ENCODE assay signal across 8 cellular contexts in the genomic region with DNA sequence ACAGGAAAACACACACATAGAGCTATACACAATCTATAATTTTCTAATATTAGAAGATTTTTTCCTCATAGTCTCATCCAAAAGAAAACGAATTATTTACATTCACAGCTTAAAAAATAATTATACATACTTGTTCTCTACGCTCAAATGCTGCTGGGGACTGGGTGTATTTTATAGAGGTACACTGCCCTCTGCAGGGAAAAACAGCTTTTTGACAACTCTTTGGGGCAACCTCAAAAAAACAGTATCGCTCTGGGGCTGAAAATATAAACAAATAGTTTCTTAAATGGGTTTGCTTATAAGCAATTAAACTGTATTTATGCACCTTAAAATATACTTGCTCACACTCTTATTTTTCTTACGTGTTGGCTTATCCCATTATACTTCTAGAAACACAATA.
DNase-seq lines count a peak whose midpoint lies in the region; ATAC-seq, FAIRE-seq and TF ChIP-seq lines count a peak whose summit lies in the region.

No MANE protein-coding gene starts in this region.

- no peak overlapping the region for H3K27ac Mint-ChIP-seq in naive thymus-derived CD4-positive, alpha-beta T cell

- CTCF ChIA-PET in Panc1 (lab: Charles Lee), result no interaction called here
- CTCF ChIA-PET in naive thymus-derived CD4-positive, alpha-beta T cell (lab: Charles Lee), result no interaction called here

- POLR2A ChIA-PET in Panc1 (lab: Charles Lee), result no interaction called here
- POLR2A ChIA-PET in naive thymus-derived CD4-positive, alpha-beta T cell (lab: Charles Lee), result no interaction called here

- no peak for ATAC-seq in Panc1
- ATAC-seq in naive thymus-derived CD4-positive, alpha-beta T cell, result no peak
- no peak for ATAC-seq in HG02623 (IDR thresholded peaks at IDR 0.05; ENCODE audit: unreplicated experiment)

- H3K4me3 ChIP-seq in GM12865 (ENCODE audit: low read depth, low read length) (no peak overlapping the region), Panc1 (ENCODE audit: low read depth in 2 of 2, low read length in 2 of 2) (no peak overlapping the region)
- H3K4me3 ChIP-seq in naive thymus-derived CD4-positive, alpha-beta T cell (ENCODE audit: low read length), result no peak overlapping the region

- H3K4me1 ChIP-seq in Panc1 (ENCODE audit: control insufficient read depth, insufficient read depth, low read length), result no peaks in the 10 kb centered on the region
- no peaks in the 10 kb centered on the region for H3K4me1 ChIP-seq in naive thymus-derived CD4-positive, alpha-beta T cell (ENCODE audit: control insufficient read depth in 2 of 2, insufficient read depth in 2 of 2, low read length in 2 of 2)

- in situ Hi-C loops in Panc1 (cut with HindIII; ENCODE audit: low pct_unique_long_range_greater_than_20kb, low sequenced_read_pairs), result no loop called here

- H3K27ac ChIP-seq in Panc1 (ENCODE audit: low read length), result no peak overlapping the region
- no peak overlapping the region for H3K27ac ChIP-seq in naive thymus-derived CD4-positive, alpha-beta T cell (ENCODE audit: low read depth, low read length)

- no peaks in the 10 kb centered on the region for H3K36me3 ChIP-seq in Panc1 (ENCODE audit: control insufficient read depth, insufficient read depth, low read length)
- no peaks in the 10 kb centered on the region for H3K36me3 ChIP-seq in naive thymus-derived CD4-positive, alpha-beta T cell (ENCODE audit: control insufficient read depth in 2 of 3, insufficient read depth in 3 of 3, low read length in 3 of 3)

- TF ChIP-seq CTCF in GM12865 (IDR thresholded peaks at IDR 0.05; ENCODE audit: insufficient read depth, low read depth, low read length, missing control alignments) (peak; percentile 17), Panc1 (IDR thresholded peaks at IDR 0.05) (peak; percentile 35; the same call in 1 of the 2 replicates)

- no peaks in the 10 kb centered on the region for H3K4me1 Mint-ChIP-seq in naive thymus-derived CD4-positive, alpha-beta T cell

- no peaks in the 10 kb centered on the region for H3K27me3 ChIP-seq in Panc1 (ENCODE audit: control insufficient read depth, insufficient read depth, low read length)
- H3K27me3 ChIP-seq in naive thymus-derived CD4-positive, alpha-beta T cell (ENCODE audit: control insufficient read depth in 2 of 2, insufficient read depth in 2 of 2, low read length in 2 of 2), result no peaks in the 10 kb centered on the region

- no peaks in the 10 kb centered on the region for H3K36me3 Mint-ChIP-seq in naive thymus-derived CD4-positive, alpha-beta T cell

- FAIRE-seq in A204.1 (lab: Jason Lieb, UNC) (peak; percentile 94), frontal cortex (lab: Jason Lieb, UNC) (peak; percentile 69)

- no TSS peak for BruUV-seq in Panc1 (replicated peaks; lab: Mats Ljungman, UMichigan)

- intact Hi-C loops in Panc1 (cut with micrococcal nuclease; ENCODE audit: unreplicated experiment), result no loop called here
- intact Hi-C loops in naive thymus-derived CD4-positive, alpha-beta T cell (cut with micrococcal nuclease), result no loop called here

- DNase-seq in GM12865 (ENCODE audit: low read depth), result peak; percentile 10
- DNase-seq in Panc1 (ENCODE audit: low read depth, low spot score), result peak; percentile 2
- peak in 1 of 2 donors; percentile 14 for DNase-seq in frontal cortex (ENCODE audit: low spot score in 2 of 2)
- no peak for DNase-seq in naive thymus-derived CD4-positive, alpha-beta T cell
- DNase-seq in HK-2 (ENCODE audit: unreplicated experiment), result no peak
- DNase-seq in central memory CD4-positive, alpha-beta T cell, result no peak

- H3K27me3 Mint-ChIP-seq in naive thymus-derived CD4-positive, alpha-beta T cell, result peaks cover 0 to 29% (median 11%) of the 10 kb centered on the region in 5 donors

- no peaks in the 10 kb centered on the region for H3K9me3 ChIP-seq in Panc1 (ENCODE audit: control insufficient read depth, insufficient read depth, low read depth, low read length)
- no peaks in the 10 kb centered on the region for H3K9me3 ChIP-seq in naive thymus-derived CD4-positive, alpha-beta T cell (ENCODE audit: control insufficient read depth in 2 of 3, low read length in 3 of 3)

- no peaks in the 10 kb centered on the region for H3K9me3 Mint-ChIP-seq in naive thymus-derived CD4-positive, alpha-beta T cell

- H3K4me3 Mint-ChIP-seq in naive thymus-derived CD4-positive, alpha-beta T cell, result no peak overlapping the region

Comparison
In these comparisons a context has a peak if more than half of its experiments do, and no peak if none do; other contexts are left out.
1. DNase-seq: peak in GM12865 (single experiment) and Panc1 (single experiment); none in naive thymus-derived CD4-positive, alpha-beta T cell (0 of 9), HK-2 (single experiment) and central memory CD4-positive, alpha-beta T cell (single experiment).